ENCODE assay signal across 2 cellular contexts in genomic region chr17:45731459-45731858, GRCh38.
TF ChIP-seq lines count a peak whose summit lies in the region.

No MANE protein-coding gene starts in this region.

TF ChIP-seq in HCT116, 20 proteins besides CTCF, POLR2A, EP300 and RAD21:
- TF ChIP-seq ZFX (IDR thresholded peaks at IDR 0.05) (no peak), MAX (IDR thresholded peaks at IDR 0.05) (no peak), EZH2phosphoT487 (IDR thresholded peaks at IDR 0.05; ENCODE audit: borderline replicate concordance) (no peak), TCF7L2 (IDR thresholded peaks at IDR 0.05; ENCODE audit: borderline replicate concordance, extremely low read depth, insufficient read depth, insufficient read length) (no peak), YY1 (IDR thresholded peaks at IDR 0.05; ENCODE audit: extremely low read depth, insufficient replicate concordance, low read depth, low read length) (no peak), POLR2AphosphoS5 (IDR thresholded peaks at IDR 0.05; ENCODE audit: low read depth, low read length) (no peak), SRF (IDR thresholded peaks at IDR 0.05; ENCODE audit: low read depth) (no peak), CBX3 (IDR thresholded peaks at IDR 0.05; ENCODE audit: low read depth) (peak; percentile 93)

TF ChIP-seq in Ishikawa, 13 proteins besides CTCF, POLR2A, EP300 and RAD21:
- no peak for TF ChIP-seq MAX (IDR thresholded peaks at IDR 0.05)
- peak; percentile 21; the same call in 1 of the 2 replicates for TF ChIP-seq USF1 (IDR thresholded peaks at IDR 0.05)
